ENCODE assay signal across 1 cellular context in the genomic region with DNA sequence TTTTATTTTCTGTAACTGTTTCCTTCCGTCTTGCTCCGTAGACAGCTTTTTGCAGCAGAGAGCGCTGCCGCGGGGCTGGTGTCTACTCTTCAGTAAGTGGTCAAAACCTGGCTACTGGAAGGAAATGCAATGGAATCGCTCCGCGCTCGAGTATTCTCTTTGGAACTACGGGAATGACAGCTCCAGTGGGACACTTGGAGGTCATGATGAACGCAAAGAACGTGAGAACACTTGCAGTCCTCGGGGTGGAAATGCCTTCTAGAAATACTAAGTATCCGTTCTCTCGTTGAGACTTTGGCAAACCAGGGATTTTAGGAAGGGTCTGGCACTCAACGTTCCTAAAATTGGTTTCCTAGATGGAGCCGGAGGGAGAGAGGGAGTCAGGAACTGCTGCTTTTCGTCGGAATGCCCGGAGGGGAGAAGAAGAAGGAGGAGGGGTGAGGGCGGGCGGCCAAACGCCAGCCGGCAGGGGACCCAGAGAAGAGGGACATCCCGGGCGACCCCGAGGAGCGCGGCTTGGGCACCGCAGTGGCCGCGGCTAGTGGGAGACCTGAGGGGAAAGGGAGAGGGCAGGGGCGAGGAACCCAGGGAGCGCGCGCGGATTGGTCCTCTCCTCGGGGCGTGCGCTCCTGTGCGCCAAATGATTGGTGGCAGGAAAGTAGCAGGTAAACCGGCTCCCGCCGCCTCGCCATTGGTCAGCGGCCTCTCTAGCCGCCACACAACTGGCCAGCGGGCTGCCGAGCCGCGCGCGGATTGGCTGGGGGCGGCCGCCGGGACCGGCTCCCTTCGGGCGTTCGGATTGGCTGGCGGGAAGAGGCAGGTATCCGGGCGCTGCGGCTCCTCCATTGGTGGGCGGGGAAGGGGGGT.
TF ChIP-seq lines count a peak whose summit lies in the region.

No MANE protein-coding gene starts in this region.

TF ChIP-seq in WTC11, 78 proteins besides CTCF, POLR2A, EP300 and RAD21 (continued from another document):
- TF ChIP-seq, protein P1, sequence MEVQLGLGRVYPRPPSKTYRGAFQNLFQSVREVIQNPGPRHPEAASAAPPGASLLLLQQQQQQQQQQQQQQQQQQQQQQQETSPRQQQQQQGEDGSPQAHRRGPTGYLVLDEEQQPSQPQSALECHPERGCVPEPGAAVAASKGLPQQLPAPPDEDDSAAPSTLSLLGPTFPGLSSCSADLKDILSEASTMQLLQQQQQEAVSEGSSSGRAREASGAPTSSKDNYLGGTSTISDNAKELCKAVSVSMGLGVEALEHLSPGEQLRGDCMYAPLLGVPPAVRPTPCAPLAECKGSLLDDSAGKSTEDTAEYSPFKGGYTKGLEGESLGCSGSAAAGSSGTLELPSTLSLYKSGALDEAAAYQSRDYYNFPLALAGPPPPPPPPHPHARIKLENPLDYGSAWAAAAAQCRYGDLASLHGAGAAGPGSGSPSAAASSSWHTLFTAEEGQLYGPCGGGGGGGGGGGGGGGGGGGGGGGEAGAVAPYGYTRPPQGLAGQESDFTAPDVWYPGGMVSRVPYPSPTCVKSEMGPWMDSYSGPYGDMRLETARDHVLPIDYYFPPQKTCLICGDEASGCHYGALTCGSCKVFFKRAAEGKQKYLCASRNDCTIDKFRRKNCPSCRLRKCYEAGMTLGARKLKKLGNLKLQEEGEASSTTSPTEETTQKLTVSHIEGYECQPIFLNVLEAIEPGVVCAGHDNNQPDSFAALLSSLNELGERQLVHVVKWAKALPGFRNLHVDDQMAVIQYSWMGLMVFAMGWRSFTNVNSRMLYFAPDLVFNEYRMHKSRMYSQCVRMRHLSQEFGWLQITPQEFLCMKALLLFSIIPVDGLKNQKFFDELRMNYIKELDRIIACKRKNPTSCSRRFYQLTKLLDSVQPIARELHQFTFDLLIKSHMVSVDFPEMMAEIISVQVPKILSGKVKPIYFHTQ (CRISPR knock-in tag; IDR thresholded peaks at IDR 0.05) = no peak
- TF ChIP-seq, protein P2, sequence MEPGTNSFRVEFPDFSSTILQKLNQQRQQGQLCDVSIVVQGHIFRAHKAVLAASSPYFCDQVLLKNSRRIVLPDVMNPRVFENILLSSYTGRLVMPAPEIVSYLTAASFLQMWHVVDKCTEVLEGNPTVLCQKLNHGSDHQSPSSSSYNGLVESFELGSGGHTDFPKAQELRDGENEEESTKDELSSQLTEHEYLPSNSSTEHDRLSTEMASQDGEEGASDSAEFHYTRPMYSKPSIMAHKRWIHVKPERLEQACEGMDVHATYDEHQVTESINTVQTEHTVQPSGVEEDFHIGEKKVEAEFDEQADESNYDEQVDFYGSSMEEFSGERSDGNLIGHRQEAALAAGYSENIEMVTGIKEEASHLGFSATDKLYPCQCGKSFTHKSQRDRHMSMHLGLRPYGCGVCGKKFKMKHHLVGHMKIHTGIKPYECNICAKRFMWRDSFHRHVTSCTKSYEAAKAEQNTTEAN (CRISPR knock-in tag; IDR thresholded peaks at IDR 0.05) = no peak
- TF ChIP-seq CREM (CRISPR knock-in tag; IDR thresholded peaks at IDR 0.05) (no peak), TEAD4 (CRISPR knock-in tag; IDR thresholded peaks at IDR 0.05) (no peak), ZSCAN18 (CRISPR knock-in tag; IDR thresholded peaks at IDR 0.05) (peak; percentile 100), PRRX2 (CRISPR knock-in tag; IDR thresholded peaks at IDR 0.05) (peak; percentile 92), OVOL2 (CRISPR knock-in tag; IDR thresholded peaks at IDR 0.05; ENCODE audit: borderline replicate concordance) (no peak), SMAD3 (CRISPR knock-in tag; IDR thresholded peaks at IDR 0.05; ENCODE audit: borderline replicate concordance) (no peak), GABPB1 (CRISPR knock-in tag; IDR thresholded peaks at IDR 0.05) (no peak), ZNF671 (CRISPR knock-in tag; IDR thresholded peaks at IDR 0.05) (peak; percentile 62; the same call in 1 of the 2 replicates), SOX15 (CRISPR knock-in tag; IDR thresholded peaks at IDR 0.05) (no peak), ZNF317 (CRISPR knock-in tag; IDR thresholded peaks at IDR 0.05; ENCODE audit: borderline replicate concordance, low read depth) (no peak), ZNF396 (CRISPR knock-in tag; IDR thresholded peaks at IDR 0.05; ENCODE audit: borderline replicate concordance) (peak; percentile 96; the same call in 1 of the 2 replicates), AFF4 (CRISPR knock-in tag; IDR thresholded peaks at IDR 0.05; ENCODE audit: borderline replicate concordance) (no peak)
- TF ChIP-seq, protein P3, sequence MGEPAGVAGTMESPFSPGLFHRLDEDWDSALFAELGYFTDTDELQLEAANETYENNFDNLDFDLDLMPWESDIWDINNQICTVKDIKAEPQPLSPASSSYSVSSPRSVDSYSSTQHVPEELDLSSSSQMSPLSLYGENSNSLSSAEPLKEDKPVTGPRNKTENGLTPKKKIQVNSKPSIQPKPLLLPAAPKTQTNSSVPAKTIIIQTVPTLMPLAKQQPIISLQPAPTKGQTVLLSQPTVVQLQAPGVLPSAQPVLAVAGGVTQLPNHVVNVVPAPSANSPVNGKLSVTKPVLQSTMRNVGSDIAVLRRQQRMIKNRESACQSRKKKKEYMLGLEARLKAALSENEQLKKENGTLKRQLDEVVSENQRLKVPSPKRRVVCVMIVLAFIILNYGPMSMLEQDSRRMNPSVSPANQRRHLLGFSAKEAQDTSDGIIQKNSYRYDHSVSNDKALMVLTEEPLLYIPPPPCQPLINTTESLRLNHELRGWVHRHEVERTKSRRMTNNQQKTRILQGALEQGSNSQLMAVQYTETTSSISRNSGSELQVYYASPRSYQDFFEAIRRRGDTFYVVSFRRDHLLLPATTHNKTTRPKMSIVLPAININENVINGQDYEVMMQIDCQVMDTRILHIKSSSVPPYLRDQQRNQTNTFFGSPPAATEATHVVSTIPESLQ (CRISPR knock-in tag; IDR thresholded peaks at IDR 0.05) = no peak
- TF ChIP-seq, protein P4, sequence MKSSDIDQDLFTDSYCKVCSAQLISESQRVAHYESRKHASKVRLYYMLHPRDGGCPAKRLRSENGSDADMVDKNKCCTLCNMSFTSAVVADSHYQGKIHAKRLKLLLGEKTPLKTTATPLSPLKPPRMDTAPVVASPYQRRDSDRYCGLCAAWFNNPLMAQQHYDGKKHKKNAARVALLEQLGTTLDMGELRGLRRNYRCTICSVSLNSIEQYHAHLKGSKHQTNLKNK (CRISPR knock-in tag; IDR thresholded peaks at IDR 0.05) = no peak
- TF ChIP-seq, protein P5, sequence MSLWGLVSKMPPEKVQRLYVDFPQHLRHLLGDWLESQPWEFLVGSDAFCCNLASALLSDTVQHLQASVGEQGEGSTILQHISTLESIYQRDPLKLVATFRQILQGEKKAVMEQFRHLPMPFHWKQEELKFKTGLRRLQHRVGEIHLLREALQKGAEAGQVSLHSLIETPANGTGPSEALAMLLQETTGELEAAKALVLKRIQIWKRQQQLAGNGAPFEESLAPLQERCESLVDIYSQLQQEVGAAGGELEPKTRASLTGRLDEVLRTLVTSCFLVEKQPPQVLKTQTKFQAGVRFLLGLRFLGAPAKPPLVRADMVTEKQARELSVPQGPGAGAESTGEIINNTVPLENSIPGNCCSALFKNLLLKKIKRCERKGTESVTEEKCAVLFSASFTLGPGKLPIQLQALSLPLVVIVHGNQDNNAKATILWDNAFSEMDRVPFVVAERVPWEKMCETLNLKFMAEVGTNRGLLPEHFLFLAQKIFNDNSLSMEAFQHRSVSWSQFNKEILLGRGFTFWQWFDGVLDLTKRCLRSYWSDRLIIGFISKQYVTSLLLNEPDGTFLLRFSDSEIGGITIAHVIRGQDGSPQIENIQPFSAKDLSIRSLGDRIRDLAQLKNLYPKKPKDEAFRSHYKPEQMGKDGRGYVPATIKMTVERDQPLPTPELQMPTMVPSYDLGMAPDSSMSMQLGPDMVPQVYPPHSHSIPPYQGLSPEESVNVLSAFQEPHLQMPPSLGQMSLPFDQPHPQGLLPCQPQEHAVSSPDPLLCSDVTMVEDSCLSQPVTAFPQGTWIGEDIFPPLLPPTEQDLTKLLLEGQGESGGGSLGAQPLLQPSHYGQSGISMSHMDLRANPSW (CRISPR knock-in tag; conservative IDR thresholded peaks at IDR 0.05; ENCODE audit: low read depth) = no peak
- TF ChIP-seq, protein P6, sequence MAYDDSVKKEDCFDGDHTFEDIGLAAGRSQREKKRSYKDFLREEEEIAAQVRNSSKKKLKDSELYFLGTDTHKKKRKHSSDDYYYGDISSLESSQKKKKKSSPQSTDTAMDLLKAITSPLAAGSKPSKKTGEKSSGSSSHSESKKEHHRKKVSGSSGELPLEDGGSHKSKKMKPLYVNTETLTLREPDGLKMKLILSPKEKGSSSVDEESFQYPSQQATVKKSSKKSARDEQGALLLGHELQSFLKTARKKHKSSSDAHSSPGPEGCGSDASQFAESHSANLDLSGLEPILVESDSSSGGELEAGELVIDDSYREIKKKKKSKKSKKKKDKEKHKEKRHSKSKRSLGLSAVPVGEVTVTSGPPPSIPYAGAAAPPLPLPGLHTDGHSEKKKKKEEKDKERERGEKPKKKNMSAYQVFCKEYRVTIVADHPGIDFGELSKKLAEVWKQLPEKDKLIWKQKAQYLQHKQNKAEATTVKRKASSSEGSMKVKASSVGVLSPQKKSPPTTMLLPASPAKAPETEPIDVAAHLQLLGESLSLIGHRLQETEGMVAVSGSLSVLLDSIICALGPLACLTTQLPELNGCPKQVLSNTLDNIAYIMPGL (CRISPR knock-in tag; IDR thresholded peaks at IDR 0.05) = 0 out of 2 replicates have a peak, but pooled peaks have one; percentile 32
